In the genomic region with DNA sequence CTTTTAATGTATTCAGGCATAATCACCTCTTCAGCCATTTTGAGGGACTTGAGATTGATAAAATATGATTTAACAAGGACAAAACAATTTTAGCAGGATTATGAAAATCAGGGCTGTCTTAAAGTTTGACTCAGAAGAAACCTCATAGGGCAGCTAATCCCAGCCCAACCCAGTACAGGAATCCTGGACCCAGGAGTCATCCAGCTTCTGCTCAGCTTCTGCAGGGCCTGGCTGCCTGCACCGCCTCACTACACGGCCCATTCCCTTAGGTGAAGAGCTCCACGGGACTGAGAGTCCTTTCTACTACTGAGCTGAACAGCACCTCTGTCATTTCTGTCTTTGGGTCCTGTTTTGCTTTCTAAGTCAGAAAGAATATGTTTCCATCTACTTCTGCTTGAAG, we compare ENCODE assay signal across 2 cellular contexts.
A peak's percentile ranks its signal among the peaks of the same experiment; 100 is the strongest.
TF ChIP-seq lines count a peak whose summit lies in the region.

No MANE protein-coding gene starts in this region.

TF ChIP-seq in SK-N-SH treated with all-trans-retinoic acid at 6 μM for 48 hours, 23 proteins besides CTCF, POLR2A, EP300 and RAD21 (continued from another document):
- TF ChIP-seq TSHZ2 (CRISPR knock-in tag; IDR thresholded peaks at IDR 0.05), result 0 out of 2 replicates have a peak, but pooled peaks have one; percentile 13
- TF ChIP-seq ARNTL (CRISPR knock-in tag; IDR thresholded peaks at IDR 0.05; ENCODE audit: borderline replicate concordance, low read depth), result no peak
- TF ChIP-seq, protein P1, sequence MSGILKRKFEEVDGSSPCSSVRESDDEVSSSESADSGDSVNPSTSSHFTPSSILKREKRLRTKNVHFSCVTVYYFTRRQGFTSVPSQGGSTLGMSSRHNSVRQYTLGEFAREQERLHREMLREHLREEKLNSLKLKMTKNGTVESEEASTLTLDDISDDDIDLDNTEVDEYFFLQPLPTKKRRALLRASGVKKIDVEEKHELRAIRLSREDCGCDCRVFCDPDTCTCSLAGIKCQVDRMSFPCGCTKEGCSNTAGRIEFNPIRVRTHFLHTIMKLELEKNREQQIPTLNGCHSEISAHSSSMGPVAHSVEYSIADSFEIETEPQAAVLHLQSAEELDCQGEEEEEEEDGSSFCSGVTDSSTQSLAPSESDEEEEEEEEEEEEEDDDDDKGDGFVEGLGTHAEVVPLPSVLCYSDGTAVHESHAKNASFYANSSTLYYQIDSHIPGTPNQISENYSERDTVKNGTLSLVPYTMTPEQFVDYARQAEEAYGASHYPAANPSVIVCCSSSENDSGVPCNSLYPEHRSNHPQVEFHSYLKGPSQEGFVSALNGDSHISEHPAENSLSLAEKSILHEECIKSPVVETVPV (CRISPR knock-in tag; IDR thresholded peaks at IDR 0.05), result no peak
- TF ChIP-seq GLIS3 (CRISPR knock-in tag; IDR thresholded peaks at IDR 0.05), result no peak

TF ChIP-seq in GM23338, 12 proteins besides CTCF, POLR2A, EP300 and RAD21 (continued from another document):
- TF ChIP-seq, protein P2, sequence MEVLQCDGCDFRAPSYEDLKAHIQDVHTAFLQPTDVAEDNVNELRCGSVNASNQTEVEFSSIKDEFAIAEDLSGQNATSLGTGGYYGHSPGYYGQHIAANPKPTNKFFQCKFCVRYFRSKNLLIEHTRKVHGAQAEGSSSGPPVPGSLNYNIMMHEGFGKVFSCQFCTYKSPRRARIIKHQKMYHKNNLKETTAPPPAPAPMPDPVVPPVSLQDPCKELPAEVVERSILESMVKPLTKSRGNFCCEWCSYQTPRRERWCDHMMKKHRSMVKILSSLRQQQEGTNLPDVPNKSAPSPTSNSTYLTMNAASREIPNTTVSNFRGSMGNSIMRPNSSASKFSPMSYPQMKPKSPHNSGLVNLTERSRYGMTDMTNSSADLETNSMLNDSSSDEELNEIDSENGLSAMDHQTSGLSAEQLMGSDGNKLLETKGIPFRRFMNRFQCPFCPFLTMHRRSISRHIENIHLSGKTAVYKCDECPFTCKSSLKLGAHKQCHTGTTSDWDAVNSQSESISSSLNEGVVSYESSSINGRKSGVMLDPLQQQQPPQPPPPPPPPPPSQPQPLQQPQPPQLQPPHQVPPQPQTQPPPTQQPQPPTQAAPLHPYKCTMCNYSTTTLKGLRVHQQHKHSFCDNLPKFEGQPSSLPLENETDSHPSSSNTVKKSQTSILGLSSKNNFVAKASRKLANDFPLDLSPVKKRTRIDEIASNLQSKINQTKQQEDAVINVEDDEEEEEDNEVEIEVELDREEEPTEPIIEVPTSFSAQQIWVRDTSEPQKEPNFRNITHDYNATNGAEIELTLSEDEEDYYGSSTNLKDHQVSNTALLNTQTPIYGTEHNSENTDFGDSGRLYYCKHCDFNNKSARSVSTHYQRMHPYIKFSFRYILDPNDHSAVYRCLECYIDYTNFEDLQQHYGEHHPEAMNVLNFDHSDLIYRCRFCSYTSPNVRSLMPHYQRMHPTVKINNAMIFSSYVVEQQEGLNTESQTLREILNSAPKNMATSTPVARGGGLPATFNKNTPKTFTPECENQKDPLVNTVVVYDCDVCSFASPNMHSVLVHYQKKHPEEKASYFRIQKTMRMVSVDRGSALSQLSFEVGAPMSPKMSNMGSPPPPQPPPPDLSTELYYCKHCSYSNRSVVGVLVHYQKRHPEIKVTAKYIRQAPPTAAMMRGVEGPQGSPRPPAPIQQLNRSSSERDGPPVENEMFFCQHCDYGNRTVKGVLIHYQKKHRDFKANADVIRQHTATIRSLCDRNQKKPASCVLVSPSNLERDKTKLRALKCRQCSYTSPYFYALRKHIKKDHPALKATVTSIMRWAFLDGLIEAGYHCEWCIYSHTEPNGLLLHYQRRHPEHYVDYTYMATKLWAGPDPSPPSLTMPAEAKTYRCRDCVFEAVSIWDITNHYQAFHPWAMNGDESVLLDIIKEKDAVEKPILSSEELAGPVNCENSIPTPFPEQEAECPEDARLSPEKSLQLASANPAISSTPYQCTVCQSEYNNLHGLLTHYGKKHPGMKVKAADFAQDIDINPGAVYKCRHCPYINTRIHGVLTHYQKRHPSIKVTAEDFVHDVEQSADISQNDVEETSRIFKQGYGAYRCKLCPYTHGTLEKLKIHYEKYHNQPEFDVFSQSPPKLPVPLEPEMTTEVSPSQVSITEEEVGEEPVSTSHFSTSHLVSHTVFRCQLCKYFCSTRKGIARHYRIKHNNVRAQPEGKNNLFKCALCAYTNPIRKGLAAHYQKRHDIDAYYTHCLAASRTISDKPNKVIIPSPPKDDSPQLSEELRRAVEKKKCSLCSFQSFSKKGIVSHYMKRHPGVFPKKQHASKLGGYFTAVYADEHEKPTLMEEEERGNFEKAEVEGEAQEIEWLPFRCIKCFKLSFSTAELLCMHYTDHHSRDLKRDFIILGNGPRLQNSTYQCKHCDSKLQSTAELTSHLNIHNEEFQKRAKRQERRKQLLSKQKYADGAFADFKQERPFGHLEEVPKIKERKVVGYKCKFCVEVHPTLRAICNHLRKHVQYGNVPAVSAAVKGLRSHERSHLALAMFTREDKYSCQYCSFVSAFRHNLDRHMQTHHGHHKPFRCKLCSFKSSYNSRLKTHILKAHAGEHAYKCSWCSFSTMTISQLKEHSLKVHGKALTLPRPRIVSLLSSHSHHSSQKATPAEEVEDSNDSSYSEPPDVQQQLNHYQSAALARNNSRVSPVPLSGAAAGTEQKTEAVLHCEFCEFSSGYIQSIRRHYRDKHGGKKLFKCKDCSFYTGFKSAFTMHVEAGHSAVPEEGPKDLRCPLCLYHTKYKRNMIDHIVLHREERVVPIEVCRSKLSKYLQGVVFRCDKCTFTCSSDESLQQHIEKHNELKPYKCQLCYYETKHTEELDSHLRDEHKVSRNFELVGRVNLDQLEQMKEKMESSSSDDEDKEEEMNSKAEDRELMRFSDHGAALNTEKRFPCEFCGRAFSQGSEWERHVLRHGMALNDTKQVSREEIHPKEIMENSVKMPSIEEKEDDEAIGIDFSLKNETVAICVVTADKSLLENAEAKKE (CRISPR knock-in tag; IDR thresholded peaks at IDR 0.05), result no peak
- TF ChIP-seq ZNF114 (CRISPR knock-in tag; IDR thresholded peaks at IDR 0.05), result no peak
- no peak for TF ChIP-seq ETS1 (IDR thresholded peaks at IDR 0.05)
- no peak for TF ChIP-seq STAT1 (IDR thresholded peaks at IDR 0.05; ENCODE audit: unreplicated experiment)
- TF ChIP-seq REST (IDR thresholded peaks at IDR 0.05; ENCODE audit: unreplicated experiment), result no peak
- TF ChIP-seq EZH2phosphoT487 (IDR thresholded peaks at IDR 0.05; ENCODE audit: unreplicated experiment), result no peak
